ENCODE assay signal across 8 cellular contexts in genomic region chr2:196987654-196988364, GRCh38.
DNase-seq lines count a peak whose midpoint lies in the region; ATAC-seq, FAIRE-seq and TF ChIP-seq lines count a peak whose summit lies in the region.

No MANE protein-coding gene starts in this region.

- CTCF ChIA-PET in CD8-positive, alpha-beta T cell (lab: Charles Lee): interaction anchor here (1.2 kb wide), 1 partner anchor 8 kb away, joined by 3 read pairs; no protein-coding TSS in a partner anchor
- CTCF ChIA-PET in endothelial cell of umbilical vein (lab: Charles Lee): interaction anchor here (0.9 to 1.8 kb wide), 5 partner anchors 24 to 237 kb away, joined by 3 to 9 read pairs (median 3); partner anchors contain the start of gene PGAP1

- no peak for DNase-seq in CD8-positive, alpha-beta T cell
- DNase-seq in NCI-H1417 treated with DMSO at 0.1 percent for 48 hours (lab: John Stamatoyannopoulos, UW): peak; percentile 34
- DNase-seq in endothelial cell of umbilical vein (ENCODE audit: low read depth, low spot score): peak; percentile 98
- peak; percentile 93 for DNase-seq in myocyte (ENCODE audit: low read depth)
- peak; percentile 65 for DNase-seq in urothelium cell line (ENCODE audit: low spot score)
- DNase-seq in cortex of kidney (lab: John Stamatoyannopoulos, UW): no peak

- H2AFZ ChIP-seq in endothelial cell of umbilical vein (ENCODE audit: low read depth, low read length): peak overlapping the region; percentile 46

- peaks cover 71% of the 10 kb centered on the region for H3K36me3 Mint-ChIP-seq in CD8-positive, alpha-beta T cell

- H3K4me2 ChIP-seq in endothelial cell of umbilical vein (ENCODE audit: insufficient read depth, low read length): peak overlapping the region; percentile 74

- H3K27me3 Mint-ChIP-seq in CD8-positive, alpha-beta T cell (ENCODE audit: low read depth): no peaks in the 10 kb centered on the region

- no peaks in the 10 kb centered on the region for H3K9me3 Mint-ChIP-seq in CD8-positive, alpha-beta T cell

- intact Hi-C loops in CD8-positive, alpha-beta T cell (cut with DNase I, micrococcal nuclease): no loop called here
- intact Hi-C loops in endothelial cell of umbilical vein (cut with micrococcal nuclease): loop anchor here (1.0 to 2.0 kb wide), 4 partner anchors 21 to 171 kb away; partner anchors contain the start of gene PGAP1

- H3K9ac ChIP-seq in endothelial cell of umbilical vein (replicated peaks; ENCODE audit: extremely low read depth, insufficient read depth, low read length): peak overlapping the region; percentile 88

- H3K36me3 ChIP-seq in CD8-positive, alpha-beta T cell (ENCODE audit: insufficient read depth, low read length): peaks cover 1% of the 10 kb centered on the region
- no peaks in the 10 kb centered on the region for H3K36me3 ChIP-seq in endothelial cell of umbilical vein (ENCODE audit: control insufficient read depth in 2 of 2, extremely low read depth in 1 of 2, insufficient read depth in 2 of 2, low read length in 2 of 2)

- H3K4me1 Mint-ChIP-seq in CD8-positive, alpha-beta T cell (ENCODE audit: low read depth): peaks cover 42% of the 10 kb centered on the region

- H3K27ac ChIP-seq in CD8-positive, alpha-beta T cell (ENCODE audit: low read depth, low read length): no peak overlapping the region
- peak overlapping the region; percentile 93 for H3K27ac ChIP-seq in endothelial cell of umbilical vein (ENCODE audit: insufficient read depth, low read depth, low read length)

- dilution Hi-C loops in endothelial cell of umbilical vein (cut with MboI; ENCODE audit: extremely low pct_ligation_motif_present, low sequenced_read_pairs): no loop called here

- no peak for TF ChIP-seq CTCF in CD8-positive, alpha-beta T cell (IDR thresholded peaks at IDR 0.05)
- TF ChIP-seq CTCF in endothelial cell of umbilical vein (IDR thresholded peaks at IDR 0.05; ENCODE audit: extremely low read depth in 1 of 2, insufficient read depth in 1 of 2, low read depth in 1 of 2, low read length in 2 of 2): no peak

- H3K79me2 ChIP-seq in endothelial cell of umbilical vein (ENCODE audit: control insufficient read depth, insufficient read depth, low read length): no peaks in the 10 kb centered on the region

- H3K9me1 ChIP-seq in endothelial cell of umbilical vein (replicated peaks; ENCODE audit: control insufficient read depth, extremely low read depth, insufficient read depth, low read length): no peaks in the 10 kb centered on the region

- BruUV-seq in endothelial cell of umbilical vein (replicated peaks; lab: Mats Ljungman, UMichigan): no TSS peak

- H3K27me3 ChIP-seq in CD8-positive, alpha-beta T cell (ENCODE audit: insufficient read depth, low read length): no peaks in the 10 kb centered on the region
- H3K27me3 ChIP-seq in endothelial cell of umbilical vein (ENCODE audit: control insufficient read depth in 2 of 2, insufficient read depth in 2 of 2, low read length in 2 of 2): no peaks in the 10 kb centered on the region

- TF ChIP-seq POLR2A in endothelial cell of umbilical vein (IDR thresholded peaks at IDR 0.05; ENCODE audit: low read depth, low read length): peak; percentile 47

- H3K4me3 Mint-ChIP-seq in CD8-positive, alpha-beta T cell: no peak overlapping the region

- ATAC-seq in CD8-positive, alpha-beta T cell: peak; percentile 29
- peak; percentile 42 for ATAC-seq in GM21786 (IDR thresholded peaks at IDR 0.05; ENCODE audit: unreplicated experiment)

- POLR2A ChIA-PET in CD8-positive, alpha-beta T cell (lab: Charles Lee): interaction anchor here (0.8 kb wide), 1 partner anchor 11 kb away, joined by 4 read pairs; no protein-coding TSS in a partner anchor
- POLR2A ChIA-PET in endothelial cell of umbilical vein (lab: Charles Lee): interaction anchor here (1.0 kb wide), 1 partner anchor 18 kb away, joined by 3 read pairs; no protein-coding TSS in a partner anchor

- H3K27ac Mint-ChIP-seq in CD8-positive, alpha-beta T cell: peak overlapping the region; percentile 84

- no peaks in the 10 kb centered on the region for H4K20me1 ChIP-seq in endothelial cell of umbilical vein (replicated peaks; ENCODE audit: control insufficient read depth, extremely low read depth, insufficient read depth, low read length)

- H3K4me3 ChIP-seq in CD8-positive, alpha-beta T cell (ENCODE audit: low read depth, low read length): no peak overlapping the region
- peak overlapping the region in 1 of 3 experiments; percentile 24 for H3K4me3 ChIP-seq in endothelial cell of umbilical vein (replicated peaks in 1 of 3; ENCODE audit: insufficient read depth in 1 of 3, low read depth in 1 of 3, low read length in 3 of 3)

- FAIRE-seq in TTC549 (lab: Jason Lieb, UNC): peak; percentile 34
- FAIRE-seq in endothelial cell of umbilical vein (lab: Jason Lieb, UNC): peak; percentile 91
- FAIRE-seq in urothelium cell line (lab: Jason Lieb, UNC): peak; percentile 83

- H3K9me3 ChIP-seq in CD8-positive, alpha-beta T cell (ENCODE audit: low read length): no peaks in the 10 kb centered on the region
- H3K9me3 ChIP-seq in endothelial cell of umbilical vein (replicated peaks; ENCODE audit: control insufficient read depth, insufficient read depth, low read length): no peaks in the 10 kb centered on the region

- peaks cover 11% of the 10 kb centered on the region for H3K4me1 ChIP-seq in CD8-positive, alpha-beta T cell (ENCODE audit: insufficient read depth, low read length)
- peaks cover 18% of the 10 kb centered on the region for H3K4me1 ChIP-seq in endothelial cell of umbilical vein (ENCODE audit: control insufficient read depth, extremely low read depth, insufficient read depth, low read length)

TF ChIP-seq in endothelial cell of umbilical vein, 7 proteins besides CTCF, POLR2A, EP300 and RAD21:
- peak; percentile 60 for TF ChIP-seq POLR2AphosphoS5 (IDR thresholded peaks at IDR 0.05; ENCODE audit: insufficient read depth, low read depth, low read length)
- TF ChIP-seq, protein P1, sequence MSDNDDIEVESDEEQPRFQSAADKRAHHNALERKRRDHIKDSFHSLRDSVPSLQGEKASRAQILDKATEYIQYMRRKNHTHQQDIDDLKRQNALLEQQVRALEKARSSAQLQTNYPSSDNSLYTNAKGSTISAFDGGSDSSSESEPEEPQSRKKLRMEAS (IDR thresholded peaks at IDR 0.05; ENCODE audit: insufficient read depth, insufficient read length): no peak
- TF ChIP-seq GATA2 (IDR thresholded peaks at IDR 0.05; ENCODE audit: insufficient read depth, insufficient read length, low read depth, low read length): peak; percentile 88
- peak; percentile 98 for TF ChIP-seq FOS (IDR thresholded peaks at IDR 0.05; ENCODE audit: borderline replicate concordance, insufficient read depth, low read length)
- TF ChIP-seq MYC (IDR thresholded peaks at IDR 0.05; ENCODE audit: low read depth, low read length): no peak
- peak; percentile 99 for TF ChIP-seq JUN (IDR thresholded peaks at IDR 0.05; ENCODE audit: borderline replicate concordance, insufficient read depth, insufficient read length, low read depth)

Comparison
In these comparisons a context has a peak if more than half of its experiments do, and no peak if none do; other contexts are left out.
1. DNase-seq: peak in NCI-H1417 treated with DMSO at 0.1 percent for 48 hours (single experiment), endothelial cell of umbilical vein (single experiment), myocyte (single experiment) and urothelium cell line (single experiment); none in CD8-positive, alpha-beta T cell (0 of 7) and cortex of kidney (single experiment).